Comparison of ENCODE assay signal across 8 cellular contexts in genomic region chr1:1069711-1070676, GRCh38. TPM values are rescaled to one million over a fixed set of nuclear protein-coding genes. Genes with fewer than 3 reads are reported as not detected.
DNase-seq lines count a peak whose midpoint lies in the region; FAIRE-seq and TF ChIP-seq lines count a peak whose summit lies in the region.

No MANE protein-coding gene starts in this region.

- no peak for TF ChIP-seq EP300 in H1 (IDR thresholded peaks at IDR 0.05; ENCODE audit: borderline replicate concordance in 1 of 2, low read depth in 2 of 2, low read length in 2 of 2)

- H4K8ac ChIP-seq in H1 (ENCODE audit: extremely low read depth, insufficient read depth, low read length) (peak overlapping the region; percentile 57; the same call in 1 of the 2 replicates), trophoblast cell (ENCODE audit: low read depth, low read length) (peak overlapping the region; percentile 53)

- POLR2A ChIA-PET in H1 (lab: Charles Lee; ENCODE audit: partially characterized antibody), result interaction anchor here (1.2 to 2.8 kb wide), 3 partner anchors 10 to 30 kb away, joined by 3 to 11 read pairs (median 3); no protein-coding TSS in a partner anchor
- POLR2A ChIA-PET in HEK293T (lab: Yijun Ruan, JAX), result interaction anchor here (1.7 kb wide), 1 partner anchor 9 kb away, joined by 6 read pairs; no protein-coding TSS in a partner anchor

- H2BK12ac ChIP-seq in H1 (ENCODE audit: low read depth, low read length), result no peak overlapping the region
- peak overlapping the region; percentile 48 for H2BK12ac ChIP-seq in trophoblast cell (ENCODE audit: low read length)

- H3K9me3 ChIP-seq in HUES6 (ENCODE audit: control insufficient read depth, insufficient read depth, low read depth, low read length) (no peaks in the 10 kb centered on the region), H1 (ENCODE audit: insufficient read depth in 2 of 2, low read depth in 1 of 2, low read length in 1 of 2) (no peaks in the 10 kb centered on the region), trophoblast cell (ENCODE audit: insufficient read depth, low read depth, low read length) (peaks cover 6% of the 10 kb centered on the region)

- peak overlapping the region; percentile 92; the same call in 1 of the 2 replicates for H2BK15ac ChIP-seq in H1 (ENCODE audit: low read length)

- H3K23me2 ChIP-seq in H1 (ENCODE audit: low read depth, low read length), result peaks cover 7% of the 10 kb centered on the region; the same call in 1 of the 2 replicates

- no peak for TF ChIP-seq POLR2A in H1 (IDR thresholded peaks at IDR 0.05; ENCODE audit: control extremely low read depth in 1 of 2, low read depth in 2 of 2, low read length in 2 of 2)

- no peaks in the 10 kb centered on the region for H3K79me2 ChIP-seq in H1 (ENCODE audit: control insufficient read depth in 1 of 2, insufficient read depth in 2 of 2, low read length in 2 of 2)
- H3K79me2 ChIP-seq in trophoblast cell (ENCODE audit: control insufficient read depth, insufficient read depth, low read length, poor library complexity), result peaks cover 2% of the 10 kb centered on the region

- no peak for FAIRE-seq in H1 (lab: Jason Lieb, UNC)

- H3K9ac ChIP-seq in HUES6 (ENCODE audit: low read length), result no peak overlapping the region
- no peak overlapping the region; a peak in 1 of 7 replicates for H3K9ac ChIP-seq in H1 (replicated peaks in 1 of 4; ENCODE audit: extremely low read depth in 1 of 4, low read depth in 3 of 4, low read length in 3 of 4)
- H3K9ac ChIP-seq in trophoblast cell (ENCODE audit: low read length), result no peak overlapping the region

- no peak overlapping the region; the same call in 1 of the 2 replicates for H3K18ac ChIP-seq in H1 (ENCODE audit: extremely low read depth, low read length)
- peak overlapping the region; percentile 19 for H3K18ac ChIP-seq in trophoblast cell (ENCODE audit: low read length)

- H3K4me1 ChIP-seq in HUES6 (ENCODE audit: control insufficient read depth, insufficient read depth, low read length) (peaks cover 5% of the 10 kb centered on the region; the same call in 1 of the 2 replicates), H1 (replicated peaks in 1 of 4; ENCODE audit: control insufficient read depth in 3 of 4, insufficient read depth in 4 of 4, low read length in 3 of 4) (peaks cover 0 to 9% (median 1%) of the 10 kb centered on the region in 4 experiments; a peak in 4 of 7 replicates), trophoblast cell (ENCODE audit: control insufficient read depth in 1 of 2, insufficient read depth in 2 of 2, low read length in 2 of 2) (peaks cover 36 to 47% of the 10 kb centered on the region in 2 experiments)

- peak overlapping the region; percentile 95 for H3K4me3 ChIP-seq in HUES6 (ENCODE audit: low read depth, low read length)
- peak overlapping the region; percentile 58 to 83 (median 72); a peak in 7 of 8 replicates for H3K4me3 ChIP-seq in H1 (ENCODE audit: extremely low read depth in 1 of 4, insufficient read depth in 2 of 4, low read depth in 3 of 4, low read length in 4 of 4)
- H3K4me3 ChIP-seq in trophoblast cell (ENCODE audit: low read depth, low read length), result peak overlapping the region; percentile 79

- H2BK20ac ChIP-seq in H1 (ENCODE audit: low read length), result no peak overlapping the region

- H3K14ac ChIP-seq in H1 (ENCODE audit: insufficient read length) (no peak overlapping the region), trophoblast cell (ENCODE audit: low read length) (peak overlapping the region; percentile 38)

- CTCF ChIA-PET in H1 (lab: Charles Lee; ENCODE audit: partially characterized antibody) (interaction anchor here (1.1 to 1.5 kb wide), 2 partner anchors 38 to 52 kb away, joined by 3 to 4 read pairs; no protein-coding TSS in a partner anchor), HEK293T (lab: Yijun Ruan, JAX) (no interaction called here)

- H4K12ac ChIP-seq in trophoblast cell (ENCODE audit: low read depth, low read length), result no peak overlapping the region

- H4K91ac ChIP-seq in H1 (replicated peaks; ENCODE audit: insufficient read length, low read length), result peak overlapping the region; percentile 30
- H4K91ac ChIP-seq in trophoblast cell (ENCODE audit: low read depth, low read length), result peak overlapping the region; percentile 62

- H3K36me3 ChIP-seq in HUES6 (ENCODE audit: control insufficient read depth, insufficient read depth, low read length) (no peaks in the 10 kb centered on the region), H1 (ENCODE audit: control insufficient read depth in 2 of 4, insufficient read depth in 4 of 4, low read length in 3 of 4) (no peaks in the 10 kb centered on the region), trophoblast cell (ENCODE audit: control insufficient read depth in 1 of 2, insufficient read depth in 2 of 2, low read length in 2 of 2) (no peaks in the 10 kb centered on the region)

- H3K56ac ChIP-seq in H1 (replicated peaks; ENCODE audit: insufficient read length, low read depth, low read length), result no peak overlapping the region

- 76% methylated on average over 31 of the region's 40 CpGs; no CpG with 5 or more reads in 1 of the 2 experiments for WGBS in H1 (ENCODE audit: extremely low coverage in 1 of 2, insufficient coverage in 1 of 2, insufficient read length in 1 of 2, insufficient replicate concordance in 2 of 2, low coverage in 1 of 2, low lambda C conversion rate in 2 of 2, missing lambda C conversion rate in 1 of 2), 2 experiments
- WGBS in trophoblast cell (ENCODE audit: extremely low coverage, insufficient coverage, insufficient read length), result no CpG with 5 or more reads among the region's 40 CpGs

- H2AK5ac ChIP-seq in H1 (ENCODE audit: low read depth, low read length) (no peak overlapping the region), trophoblast cell (ENCODE audit: low read length) (peak overlapping the region; percentile 45)

- H2BK5ac ChIP-seq in H1 (ENCODE audit: low read depth, low read length) (no peak overlapping the region), trophoblast cell (ENCODE audit: low read depth, low read length, poor library complexity) (peak overlapping the region; percentile 42)

- H4K20me1 ChIP-seq in H1 (replicated peaks in 1 of 2; ENCODE audit: control insufficient read depth in 1 of 2, insufficient read depth in 2 of 2, low read length in 2 of 2), result peaks cover 0 to 12% of the 10 kb centered on the region in 2 experiments

- H3K27me3 ChIP-seq in HUES6 (ENCODE audit: control insufficient read depth, insufficient read depth, low read length), result peaks cover 63% of the 10 kb centered on the region
- peaks cover 1 to 17% (median 12%) of the 10 kb centered on the region in 4 experiments; a peak in 6 of 7 replicates for H3K27me3 ChIP-seq in H1 (replicated peaks in 1 of 4; ENCODE audit: control insufficient read depth in 3 of 4, extremely low read depth in 1 of 4, insufficient read depth in 3 of 4, low read length in 3 of 4)
- no peaks in the 10 kb centered on the region for H3K27me3 ChIP-seq in trophoblast cell (ENCODE audit: insufficient read depth, low read length)

- H3K4me2 ChIP-seq in H1 (ENCODE audit: insufficient read depth in 1 of 2, low read depth in 2 of 2, low read length in 2 of 2) (peak overlapping the region; percentile 42 to 84), trophoblast cell (ENCODE audit: low read length) (peak overlapping the region; percentile 64)

- H3K23ac ChIP-seq in H1 (ENCODE audit: insufficient read length) (no peak overlapping the region), trophoblast cell (ENCODE audit: low read length) (no peak overlapping the region)

- TF ChIP-seq CTCF in GM10266 (IDR thresholded peaks at IDR 0.05; ENCODE audit: control insufficient read depth, insufficient read depth, low read depth, missing control alignments), result no peak
- no peak for TF ChIP-seq CTCF in H1 (IDR thresholded peaks at IDR 0.05; ENCODE audit: control extremely low read depth in 1 of 3, insufficient read depth in 1 of 3, low read depth in 1 of 3, low read length in 3 of 3)
- TF ChIP-seq CTCF in GM13976 (IDR thresholded peaks at IDR 0.05; ENCODE audit: borderline replicate concordance, control extremely low read depth, extremely low read depth, insufficient read depth, missing control alignments), result no peak

- TF ChIP-seq RAD21 in H1 (IDR thresholded peaks at IDR 0.05 in 1 of 2, conservative IDR thresholded peaks at IDR 0.05 in 1 of 2; ENCODE audit: low read depth in 2 of 2, low read length in 2 of 2), result no peak

- in situ Hi-C loops in GM13976 (cut with MboI; ENCODE audit: low sequenced_read_pairs, unreplicated experiment), result no loop called here

- no peak overlapping the region for H2BK120ac ChIP-seq in H1 (replicated peaks; ENCODE audit: low read depth, low read length)
- H2BK120ac ChIP-seq in trophoblast cell (ENCODE audit: insufficient read depth, low read length, poor library complexity), result peak overlapping the region; percentile 69

- no peaks in the 10 kb centered on the region for H3K79me1 ChIP-seq in H1 (ENCODE audit: low read depth, low read length)
- peaks cover 25% of the 10 kb centered on the region for H3K79me1 ChIP-seq in trophoblast cell (ENCODE audit: low read length)

- DNase-seq in GM10266 (ENCODE audit: extremely low spot score) (peak; percentile 67), H1 (ENCODE audit: low read depth in 1 of 2, low spot score in 2 of 2) (no peak), trophoblast cell (peak; percentile 94 to 95), GM13976 (ENCODE audit: low spot score) (no peak), HEK293T (ENCODE audit: extremely low spot score) (no peak), NCI-H748 (lab: John Stamatoyannopoulos, UW; ENCODE audit: unreplicated experiment) (no peak)
- no peak for DNase-seq in stimulated activated CD8-positive, alpha-beta memory T cell treated with anti-CD3 and anti-CD28 coated beads, Interleukin-4, amount 100 ng/mL, for 48 hours

- H3K4ac ChIP-seq in H1 (replicated peaks; ENCODE audit: insufficient read length, low read depth, low read length) (no peak overlapping the region), trophoblast cell (ENCODE audit: low read depth, low read length) (peak overlapping the region; percentile 33)

- H2AFZ ChIP-seq in H1 (ENCODE audit: low read length) (no peak overlapping the region), trophoblast cell (ENCODE audit: insufficient read depth, low read length, poor library complexity) (peak overlapping the region; percentile 53)

- no peak overlapping the region for H4K5ac ChIP-seq in H1 (ENCODE audit: insufficient read length, low read depth, low read length)

- no peak overlapping the region for H3K27ac ChIP-seq in HUES6 (ENCODE audit: low read depth, low read length)
- no peak overlapping the region for H3K27ac ChIP-seq in H1 (ENCODE audit: low read depth, low read length)
- peak overlapping the region; percentile 60 for H3K27ac ChIP-seq in trophoblast cell (ENCODE audit: low read depth, low read length)

RNA-seq across cellular contexts. Expression of gene RNF223, which starts 4.1 kb away (rescaled TPM):
- total RNA-seq in H1 (2021; fragmentation: NEBNext Ultra II Directional; extraction: Animal tissue kit (Norgen Biotek cat#: 25700)), result not detected in 2 replicates
- polyA plus RNA-seq in H1 (2011; rRNA removed), result not detected in 2 replicates
- polyA plus RNA-seq in H1 (2011; cell fraction: cytosol; rRNA removed), result not detected
- not detected for polyA plus RNA-seq in H1 (2011; cell fraction: nucleus; rRNA removed)
- polyA plus RNA-seq in H1 (2012, experiment 1 of 2), result not detected in 4 replicates
- not detected for polyA plus RNA-seq in H1 (2012, experiment 2 of 2)
- 0.02 TPM for polyA plus RNA-seq in H1 (2013, experiment 1 of 2)
- not detected for polyA plus RNA-seq in H1 (2013, experiment 2 of 2)
- polyA minus RNA-seq in H1 (2011; rRNA and poly(A)+ RNA removed), result not detected in 2 replicates
- polyA minus RNA-seq in H1 (2011; cell fraction: cytosol; rRNA and poly(A)+ RNA removed), result not detected
- polyA minus RNA-seq in H1 (2011; cell fraction: nucleus; rRNA and poly(A)+ RNA removed), result 0.40 TPM
- 3.2 and 3.4 TPM in 2 replicates for polyA plus RNA-seq in trophoblast cell (2013)

RNA-seq across cellular contexts. Expression of gene C1orf159, which starts 45.9 kb away (rescaled TPM):
- total RNA-seq in H1 (2021; fragmentation: NEBNext Ultra II Directional; extraction: Animal tissue kit (Norgen Biotek cat#: 25700)), result 10.9 and 12.4 TPM in 2 replicates
- polyA plus RNA-seq in H1 (2011; rRNA removed), result 10.0 and 15.7 TPM in 2 replicates
- 11.1 TPM for polyA plus RNA-seq in H1 (2011; cell fraction: cytosol; rRNA removed)
- 45.2 TPM for polyA plus RNA-seq in H1 (2011; cell fraction: nucleus; rRNA removed)
- polyA plus RNA-seq in H1 (2012, experiment 1 of 2), result 6.7 to 11.8 TPM (median 10.8 TPM) in 4 replicates
- polyA plus RNA-seq in H1 (2012, experiment 2 of 2), result 9.1 TPM
- polyA plus RNA-seq in H1 (2013, experiment 1 of 2), result 8.9 TPM
- polyA plus RNA-seq in H1 (2013, experiment 2 of 2), result 8.4 TPM
- polyA minus RNA-seq in H1 (2011; rRNA and poly(A)+ RNA removed), result 2.8 and 4.3 TPM in 2 replicates
- 5.1 TPM for polyA minus RNA-seq in H1 (2011; cell fraction: cytosol; rRNA and poly(A)+ RNA removed)
- 14.2 TPM for polyA minus RNA-seq in H1 (2011; cell fraction: nucleus; rRNA and poly(A)+ RNA removed)
- 12.1 and 12.5 TPM in 2 replicates for polyA plus RNA-seq in trophoblast cell (2013)

RNA-seq across cellular contexts. Expression of gene AGRN, which starts 50.1 kb away (rescaled TPM):
- 155 and 162 TPM in 2 replicates for total RNA-seq in H1 (2021; fragmentation: NEBNext Ultra II Directional; extraction: Animal tissue kit (Norgen Biotek cat#: 25700))
- 52.3 and 104 TPM in 2 replicates for polyA plus RNA-seq in H1 (2011; rRNA removed)
- 82.7 TPM for polyA plus RNA-seq in H1 (2011; cell fraction: cytosol; rRNA removed)
- polyA plus RNA-seq in H1 (2011; cell fraction: nucleus; rRNA removed), result 556 TPM
- 93.3 to 153 TPM (median 143 TPM) in 4 replicates for polyA plus RNA-seq in H1 (2012, experiment 1 of 2)
- polyA plus RNA-seq in H1 (2012, experiment 2 of 2), result 95.8 TPM
- polyA plus RNA-seq in H1 (2013, experiment 1 of 2), result 113 TPM
- 84.3 TPM for polyA plus RNA-seq in H1 (2013, experiment 2 of 2)
- polyA minus RNA-seq in H1 (2011; rRNA and poly(A)+ RNA removed), result 35.4 and 47.0 TPM in 2 replicates
- 94.9 TPM for polyA minus RNA-seq in H1 (2011; cell fraction: cytosol; rRNA and poly(A)+ RNA removed)
- 130 TPM for polyA minus RNA-seq in H1 (2011; cell fraction: nucleus; rRNA and poly(A)+ RNA removed)
- 92.6 and 100 TPM in 2 replicates for polyA plus RNA-seq in trophoblast cell (2013)

RNA-seq across cellular contexts. Expression of gene ISG15, which starts 56.7 kb away (rescaled TPM):
- total RNA-seq in H1 (2021; fragmentation: NEBNext Ultra II Directional; extraction: Animal tissue kit (Norgen Biotek cat#: 25700)), result 27.7 and 29.3 TPM in 2 replicates
- polyA plus RNA-seq in H1 (2011; rRNA removed), result 121 and 123 TPM in 2 replicates
- polyA plus RNA-seq in H1 (2011; cell fraction: cytosol; rRNA removed), result 83.6 TPM
- polyA plus RNA-seq in H1 (2011; cell fraction: nucleus; rRNA removed), result 56.0 TPM
- 15.3 to 54.0 TPM (median 48.7 TPM) in 4 replicates for polyA plus RNA-seq in H1 (2012, experiment 1 of 2)
- 32.5 TPM for polyA plus RNA-seq in H1 (2012, experiment 2 of 2)
- polyA plus RNA-seq in H1 (2013, experiment 1 of 2), result 35.2 TPM
- polyA plus RNA-seq in H1 (2013, experiment 2 of 2), result 36.8 TPM
- polyA minus RNA-seq in H1 (2011; rRNA and poly(A)+ RNA removed), result 6.5 and 11.0 TPM in 2 replicates
- polyA minus RNA-seq in H1 (2011; cell fraction: cytosol; rRNA and poly(A)+ RNA removed), result 18.9 TPM
- 13.1 TPM for polyA minus RNA-seq in H1 (2011; cell fraction: nucleus; rRNA and poly(A)+ RNA removed)
- polyA plus RNA-seq in trophoblast cell (2013), result 69.0 and 69.9 TPM in 2 replicates

Comparison
In these comparisons a context has a peak if more than half of its experiments do, and no peak if none do; other contexts are left out.
1. DNase-seq: peak in GM10266 (single experiment) and trophoblast cell (2 of 2); none in H1 (0 of 2), GM13976 (single experiment), HEK293T (single experiment), stimulated activated CD8-positive, alpha-beta memory T cell treated with anti-CD3 and anti-CD28 coated beads, Interleukin-4, amount 100 ng/mL, for 48 hours (single experiment) and NCI-H748 (single experiment).
2. Peak in every context shown above with its lines, with median percentiles within 50 percentile points of each other: H3K4me3 ChIP-seq.